Comparison of ENCODE assay signal across 1 cellular context in the genomic region with DNA sequence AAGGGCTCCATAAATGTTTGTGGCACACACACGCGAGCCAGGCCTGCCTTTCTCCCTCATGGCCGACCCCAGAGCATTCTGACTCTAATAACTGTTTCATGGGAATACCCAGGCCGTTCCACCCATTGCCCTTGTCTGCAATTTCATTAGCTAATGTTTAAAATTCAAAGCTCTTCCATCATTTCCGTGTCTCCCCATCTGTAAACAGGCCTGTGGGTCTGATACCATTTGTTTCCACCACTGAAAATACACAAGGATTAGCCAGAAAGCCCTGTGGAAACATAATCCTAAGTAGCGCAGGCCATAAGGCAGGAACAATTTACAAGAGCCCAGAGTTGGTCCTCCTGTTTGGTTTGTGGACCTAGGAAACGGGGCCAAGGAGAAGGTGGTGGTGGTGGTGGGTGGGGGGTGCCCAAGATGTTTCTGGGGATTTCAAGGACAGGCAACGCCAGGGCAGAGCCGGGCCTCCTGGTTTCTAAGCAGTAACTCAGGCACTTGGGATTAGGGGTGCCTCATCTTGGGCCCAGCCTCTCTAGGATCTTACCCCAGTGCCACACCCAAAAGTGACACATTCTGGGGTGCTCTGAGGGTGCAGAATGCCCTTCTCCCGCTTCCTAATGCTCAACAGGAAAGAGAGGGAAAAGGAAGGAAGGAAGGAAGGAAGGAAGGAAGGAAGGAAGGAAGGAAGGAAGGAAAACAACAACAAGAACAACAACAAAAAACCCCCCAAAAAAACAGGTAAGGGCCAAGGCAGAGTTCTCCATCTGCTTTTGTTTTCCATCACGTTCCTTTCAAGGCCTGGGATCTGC.
TF ChIP-seq lines count a peak whose summit lies in the region.

No MANE protein-coding gene starts in this region.

TF ChIP-seq in HepG2, 621 proteins besides CTCF, POLR2A, EP300 and RAD21 (continued from another document):
- TF ChIP-seq, protein P1, sequence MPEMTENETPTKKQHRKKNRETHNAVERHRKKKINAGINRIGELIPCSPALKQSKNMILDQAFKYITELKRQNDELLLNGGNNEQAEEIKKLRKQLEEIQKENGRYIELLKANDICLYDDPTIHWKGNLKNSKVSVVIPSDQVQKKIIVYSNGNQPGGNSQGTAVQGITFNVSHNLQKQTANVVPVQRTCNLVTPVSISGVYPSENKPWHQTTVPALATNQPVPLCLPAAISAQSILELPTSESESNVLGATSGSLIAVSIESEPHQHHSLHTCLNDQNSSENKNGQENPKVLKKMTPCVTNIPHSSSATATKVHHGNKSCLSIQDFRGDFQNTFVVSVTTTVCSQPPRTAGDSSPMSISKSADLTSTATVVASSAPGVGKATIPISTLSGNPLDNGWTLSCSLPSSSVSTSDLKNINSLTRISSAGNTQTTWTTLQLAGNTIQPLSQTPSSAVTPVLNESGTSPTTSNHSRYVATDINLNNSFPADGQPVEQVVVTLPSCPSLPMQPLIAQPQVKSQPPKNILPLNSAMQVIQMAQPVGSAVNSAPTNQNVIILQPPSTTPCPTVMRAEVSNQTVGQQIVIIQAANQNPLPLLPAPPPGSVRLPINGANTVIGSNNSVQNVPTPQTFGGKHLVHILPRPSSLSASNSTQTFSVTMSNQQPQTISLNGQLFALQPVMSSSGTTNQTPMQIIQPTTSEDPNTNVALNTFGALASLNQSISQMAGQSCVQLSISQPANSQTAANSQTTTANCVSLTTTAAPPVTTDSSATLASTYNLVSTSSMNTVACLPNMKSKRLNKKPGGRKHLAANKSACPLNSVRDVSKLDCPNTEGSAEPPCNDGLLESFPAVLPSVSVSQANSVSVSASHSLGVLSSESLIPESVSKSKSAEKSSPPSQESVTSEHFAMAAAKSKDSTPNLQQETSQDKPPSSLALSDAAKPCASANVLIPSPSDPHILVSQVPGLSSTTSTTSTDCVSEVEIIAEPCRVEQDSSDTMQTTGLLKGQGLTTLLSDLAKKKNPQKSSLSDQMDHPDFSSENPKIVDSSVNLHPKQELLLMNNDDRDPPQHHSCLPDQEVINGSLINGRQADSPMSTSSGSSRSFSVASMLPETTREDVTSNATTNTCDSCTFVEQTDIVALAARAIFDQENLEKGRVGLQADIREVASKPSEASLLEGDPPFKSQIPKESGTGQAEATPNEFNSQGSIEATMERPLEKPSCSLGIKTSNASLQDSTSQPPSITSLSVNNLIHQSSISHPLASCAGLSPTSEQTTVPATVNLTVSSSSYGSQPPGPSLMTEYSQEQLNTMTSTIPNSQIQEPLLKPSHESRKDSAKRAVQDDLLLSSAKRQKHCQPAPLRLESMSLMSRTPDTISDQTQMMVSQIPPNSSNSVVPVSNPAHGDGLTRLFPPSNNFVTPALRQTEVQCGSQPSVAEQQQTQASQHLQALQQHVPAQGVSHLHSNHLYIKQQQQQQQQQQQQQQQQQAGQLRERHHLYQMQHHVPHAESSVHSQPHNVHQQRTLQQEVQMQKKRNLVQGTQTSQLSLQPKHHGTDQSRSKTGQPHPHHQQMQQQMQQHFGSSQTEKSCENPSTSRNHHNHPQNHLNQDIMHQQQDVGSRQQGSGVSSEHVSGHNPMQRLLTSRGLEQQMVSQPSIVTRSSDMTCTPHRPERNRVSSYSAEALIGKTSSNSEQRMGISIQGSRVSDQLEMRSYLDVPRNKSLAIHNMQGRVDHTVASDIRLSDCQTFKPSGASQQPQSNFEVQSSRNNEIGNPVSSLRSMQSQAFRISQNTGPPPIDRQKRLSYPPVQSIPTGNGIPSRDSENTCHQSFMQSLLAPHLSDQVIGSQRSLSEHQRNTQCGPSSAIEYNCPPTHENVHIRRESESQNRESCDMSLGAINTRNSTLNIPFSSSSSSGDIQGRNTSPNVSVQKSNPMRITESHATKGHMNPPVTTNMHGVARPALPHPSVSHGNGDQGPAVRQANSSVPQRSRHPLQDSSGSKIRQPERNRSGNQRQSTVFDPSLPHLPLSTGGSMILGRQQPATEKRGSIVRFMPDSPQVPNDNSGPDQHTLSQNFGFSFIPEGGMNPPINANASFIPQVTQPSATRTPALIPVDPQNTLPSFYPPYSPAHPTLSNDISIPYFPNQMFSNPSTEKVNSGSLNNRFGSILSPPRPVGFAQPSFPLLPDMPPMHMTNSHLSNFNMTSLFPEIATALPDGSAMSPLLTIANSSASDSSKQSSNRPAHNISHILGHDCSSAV (CRISPR knock-in tag; IDR thresholded peaks at IDR 0.05; ENCODE audit: borderline replicate concordance), result no peak
- TF ChIP-seq HCFC1 (IDR thresholded peaks at IDR 0.05; ENCODE audit: low read depth, low read length) (no peak), THAP8 (CRISPR knock-in tag; IDR thresholded peaks at IDR 0.05; ENCODE audit: borderline replicate concordance) (no peak), DPF2 (CRISPR knock-in tag; IDR thresholded peaks at IDR 0.05; ENCODE audit: borderline replicate concordance, low read depth) (no peak), ZNF251 (CRISPR knock-in tag; IDR thresholded peaks at IDR 0.05) (no peak), GABPA (IDR thresholded peaks at IDR 0.05; ENCODE audit: low read depth, low read length) (no peak), GABPA (CRISPR knock-in tag; IDR thresholded peaks at IDR 0.05; ENCODE audit: low read depth) (no peak), NFKB2 (CRISPR knock-in tag; IDR thresholded peaks at IDR 0.05; ENCODE audit: borderline replicate concordance) (no peak)
- TF ChIP-seq, protein P2, sequence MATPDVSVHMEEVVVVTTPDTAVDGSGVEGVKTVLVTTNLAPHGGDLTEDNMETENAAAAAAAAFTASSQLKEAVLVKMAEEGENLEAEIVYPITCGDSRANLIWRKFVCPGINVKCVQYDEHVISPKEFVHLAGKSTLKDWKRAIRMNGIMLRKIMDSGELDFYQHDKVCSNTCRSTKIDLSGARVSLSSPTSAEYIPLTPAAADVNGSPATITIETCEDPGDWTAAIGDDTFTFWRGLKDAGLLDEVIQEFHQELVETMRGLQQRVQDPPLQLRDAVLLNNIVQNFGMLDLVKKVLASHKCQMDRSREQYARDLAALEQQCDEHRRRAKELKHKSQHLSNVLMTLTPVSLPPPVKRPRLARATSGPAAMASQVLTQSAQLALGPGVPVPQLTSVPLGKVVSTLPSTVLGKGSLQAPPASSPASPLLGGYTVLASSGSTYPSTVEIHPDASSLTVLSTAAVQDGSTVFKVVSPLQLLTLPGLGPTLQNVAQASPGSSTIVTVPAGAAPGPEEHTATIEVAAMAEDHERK (CRISPR knock-in tag; IDR thresholded peaks at IDR 0.05; ENCODE audit: low read depth), result no peak
- TF ChIP-seq, protein P3, sequence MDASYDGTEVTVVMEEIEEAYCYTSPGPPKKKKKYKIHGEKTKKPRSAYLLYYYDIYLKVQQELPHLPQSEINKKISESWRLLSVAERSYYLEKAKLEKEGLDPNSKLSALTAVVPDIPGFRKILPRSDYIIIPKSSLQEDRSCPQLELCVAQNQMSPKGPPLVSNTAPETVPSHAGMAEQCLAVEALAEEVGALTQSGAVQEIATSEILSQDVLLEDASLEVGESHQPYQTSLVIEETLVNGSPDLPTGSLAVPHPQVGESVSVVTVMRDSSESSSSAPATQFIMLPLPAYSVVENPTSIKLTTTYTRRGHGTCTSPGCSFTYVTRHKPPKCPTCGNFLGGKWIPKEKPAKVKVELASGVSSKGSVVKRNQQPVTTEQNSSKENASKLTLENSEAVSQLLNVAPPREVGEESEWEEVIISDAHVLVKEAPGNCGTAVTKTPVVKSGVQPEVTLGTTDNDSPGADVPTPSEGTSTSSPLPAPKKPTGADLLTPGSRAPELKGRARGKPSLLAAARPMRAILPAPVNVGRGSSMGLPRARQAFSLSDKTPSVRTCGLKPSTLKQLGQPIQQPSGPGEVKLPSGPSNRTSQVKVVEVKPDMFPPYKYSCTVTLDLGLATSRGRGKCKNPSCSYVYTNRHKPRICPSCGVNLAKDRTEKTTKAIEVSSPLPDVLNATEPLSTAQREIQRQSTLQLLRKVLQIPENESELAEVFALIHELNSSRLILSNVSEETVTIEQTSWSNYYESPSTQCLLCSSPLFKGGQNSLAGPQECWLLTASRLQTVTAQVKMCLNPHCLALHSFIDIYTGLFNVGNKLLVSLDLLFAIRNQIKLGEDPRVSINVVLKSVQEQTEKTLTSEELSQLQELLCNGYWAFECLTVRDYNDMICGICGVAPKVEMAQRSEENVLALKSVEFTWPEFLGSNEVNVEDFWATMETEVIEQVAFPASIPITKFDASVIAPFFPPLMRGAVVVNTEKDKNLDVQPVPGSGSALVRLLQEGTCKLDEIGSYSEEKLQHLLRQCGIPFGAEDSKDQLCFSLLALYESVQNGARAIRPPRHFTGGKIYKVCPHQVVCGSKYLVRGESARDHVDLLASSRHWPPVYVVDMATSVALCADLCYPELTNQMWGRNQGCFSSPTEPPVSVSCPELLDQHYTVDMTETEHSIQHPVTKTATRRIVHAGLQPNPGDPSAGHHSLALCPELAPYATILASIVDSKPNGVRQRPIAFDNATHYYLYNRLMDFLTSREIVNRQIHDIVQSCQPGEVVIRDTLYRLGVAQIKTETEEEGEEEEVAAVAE (CRISPR knock-in tag; IDR thresholded peaks at IDR 0.05; ENCODE audit: borderline replicate concordance), result no peak
